Comparison of ENCODE assay signal across 24 cellular contexts in the genomic region with DNA sequence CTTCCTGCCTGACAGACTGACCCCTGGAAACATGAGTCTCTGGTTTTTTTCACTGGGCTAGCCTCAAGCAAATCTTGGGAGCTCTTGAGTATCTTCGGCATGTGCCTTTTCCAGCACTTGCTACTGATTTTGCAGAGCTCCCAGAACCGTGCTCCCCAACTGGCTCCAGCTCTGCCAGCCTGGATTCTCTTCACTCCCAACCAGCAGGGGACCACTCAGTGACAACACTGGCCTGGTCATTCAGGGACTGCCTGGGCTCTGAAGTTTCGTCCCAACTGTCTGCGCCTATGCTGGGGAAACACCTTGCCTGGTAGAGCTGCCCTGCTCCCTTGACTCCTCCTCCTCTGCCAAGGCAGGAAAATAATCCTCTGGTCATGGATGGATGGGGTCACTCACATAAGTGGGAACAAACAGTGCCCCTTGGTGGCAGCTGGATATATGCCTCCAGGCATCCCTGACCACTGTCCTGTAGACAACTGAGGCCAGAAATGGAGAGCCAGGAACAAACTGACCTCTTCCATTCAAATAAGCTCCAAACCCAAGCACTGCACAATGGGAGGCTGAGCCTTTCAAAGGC. TPM values are rescaled to one million over a fixed set of nuclear protein-coding genes. Genes with fewer than 3 reads are reported as not detected.
DNase-seq lines count a peak whose midpoint lies in the region; ATAC-seq and TF ChIP-seq lines count a peak whose summit lies in the region.
"Had no signal": no experiment of that assay in that cellular context is flagged by ENCODE, and none has a peak within 500 bp of the region (broad histone marks: within the 10 kb centered on the region; RNA-seq: fewer than 3 reads in every experiment).

No MANE protein-coding gene starts in this region.

- peaks cover 21% of the 10 kb centered on the region; the same call in 1 of the 2 replicates for H3F3A ChIP-seq in GM23338 (replicated peaks; ENCODE audit: low read depth)

- intact Hi-C loops in dendritic cell treated with granulocyte-macrophage colony-stimulating factor and Interleukin-4, amounts not matched to agents 40 ng/mL and 50 ng/mL, for 4 days (cut with micrococcal nuclease) = no loop called here

- H3K27me3 ChIP-seq in GM23338 (ENCODE audit: insufficient read depth) = no peaks in the 10 kb centered on the region
- H3K27me3 ChIP-seq: BLaER1 had no signal

- no peak overlapping the region for H3K4me3 ChIP-seq in GM23338
- H3K4me3 ChIP-seq: BLaER1, GM12878 had no signal

- peaks cover 9% of the 10 kb centered on the region for H3K79me2 ChIP-seq in GM23338 (replicated peaks; ENCODE audit: insufficient read depth)

- H3K27me3 Mint-ChIP-seq in GM23338 (ENCODE audit: insufficient read depth, low read depth, poor library complexity) = peaks cover 12% of the 10 kb centered on the region
- H3K27me3 Mint-ChIP-seq in dendritic cell treated with granulocyte-macrophage colony-stimulating factor and Interleukin-4, amounts not matched to agents 40 ng/mL and 50 ng/mL, for 4 days = no peaks in the 10 kb centered on the region
- H3K27me3 Mint-ChIP-seq in nephron progenitor cell (ENCODE audit: low read depth, poor library complexity) = peaks cover 8% of the 10 kb centered on the region
- H3K27me3 Mint-ChIP-seq: CD4-positive, alpha-beta T cell had no signal

- no peak overlapping the region for H3K4me2 ChIP-seq in GM23338
- H3K4me2 ChIP-seq: BLaER1 had no signal

- peaks cover 6% of the 10 kb centered on the region for H3K4me1 Mint-ChIP-seq in GM23338
- peaks cover 62% of the 10 kb centered on the region for H3K4me1 Mint-ChIP-seq in dendritic cell treated with granulocyte-macrophage colony-stimulating factor and Interleukin-4, amounts not matched to agents 40 ng/mL and 50 ng/mL, for 4 days (ENCODE audit: low read depth)
- H3K4me1 Mint-ChIP-seq in nephron progenitor cell = peaks cover 14% of the 10 kb centered on the region

- peaks cover 13% of the 10 kb centered on the region for H3K36me3 ChIP-seq in GM23338 (ENCODE audit: insufficient read depth)

- no peak for ATAC-seq in GM23338
- ATAC-seq: GM12878 had no signal

- no peaks in the 10 kb centered on the region for H3K9me3 Mint-ChIP-seq in GM23338
- H3K9me3 Mint-ChIP-seq in dendritic cell treated with granulocyte-macrophage colony-stimulating factor and Interleukin-4, amounts not matched to agents 40 ng/mL and 50 ng/mL, for 4 days = no peaks in the 10 kb centered on the region
- no peaks in the 10 kb centered on the region for H3K9me3 Mint-ChIP-seq in nephron progenitor cell
- H3K9me3 Mint-ChIP-seq: CD4-positive, alpha-beta T cell; H9 had no signal

- H3K4me1 ChIP-seq in GM23338 (ENCODE audit: insufficient read depth) = peaks cover 3% of the 10 kb centered on the region; the same call in 1 of the 2 replicates
- H3K4me1 ChIP-seq: Caco-2 had no signal

- DNase-seq in Caki2 (ENCODE audit: low read depth) (peak; percentile 35), GM23338 (ENCODE audit: low spot score) (no peak), nephron progenitor cell (no peak), GM20000 (ENCODE audit: low spot score) (no peak), hippocampal formation (lab: John Stamatoyannopoulos, UW) (no peak), NCI-H1694 treated with DMSO at 0.1 percent for 48 hours (lab: John Stamatoyannopoulos, UW) (no peak)
- DNase-seq: Caco-2; CD4-positive, alpha-beta T cell; DND-41; H9; KG1; NCI-H1092 treated with DMSO at 0.1 percent for 48 hours; NCI-H146; NCI-H2029 treated with DMSO at 0.1 percent for 48 hours; NCI-H226; NCI-H510A treated with DMSO at 0.1 percent for 48 hours; NCI-H774; NK-92 treated with Interleukin-12 subunit alpha and Interleukin-12 subunit beta, amount 100 ng/mL, for 24 hours; SIG-M5 had no signal

- H4K20me1 ChIP-seq in GM23338 (replicated peaks; ENCODE audit: insufficient read depth) = peaks cover 23% of the 10 kb centered on the region

- H3K4me3 Mint-ChIP-seq in GM23338 (no peak overlapping the region), nephron progenitor cell (no peak overlapping the region)
- H3K4me3 Mint-ChIP-seq in dendritic cell treated with granulocyte-macrophage colony-stimulating factor and Interleukin-4, amounts not matched to agents 40 ng/mL and 50 ng/mL, for 4 days = no peak overlapping the region
- H3K4me3 Mint-ChIP-seq: CD4-positive, alpha-beta T cell had no signal

- H3K27ac ChIP-seq in GM23338 (ENCODE audit: low read depth) = no peak overlapping the region
- H3K27ac ChIP-seq: BLaER1, HL-60 had no signal

- TF ChIP-seq CTCF in GM23338 (conservative IDR thresholded peaks at IDR 0.05; ENCODE audit: low read depth in 2 of 2) = no peak
- no peak for TF ChIP-seq CTCF in nephron progenitor cell (IDR thresholded peaks at IDR 0.05)
- TF ChIP-seq CTCF in GM20000 (IDR thresholded peaks at IDR 0.05; ENCODE audit: extremely low read depth, missing control alignments) = no peak

- H2AFZ ChIP-seq in GM23338 = no peak overlapping the region

- peak overlapping the region; percentile 31; the same call in 1 of the 2 replicates for H3K27ac Mint-ChIP-seq in GM23338
- peak overlapping the region; percentile 15 for H3K27ac Mint-ChIP-seq in dendritic cell treated with granulocyte-macrophage colony-stimulating factor and Interleukin-4, amounts not matched to agents 40 ng/mL and 50 ng/mL, for 4 days
- H3K27ac Mint-ChIP-seq in nephron progenitor cell = peak overlapping the region; percentile 54
- H3K27ac Mint-ChIP-seq: CD4-positive, alpha-beta T cell had no signal

- in situ Hi-C loops in Caki2 (cut with HindIII; ENCODE audit: low pct_unique_long_range_greater_than_20kb, low sequenced_read_pairs) = no loop called here

- peaks cover 62% of the 10 kb centered on the region for H3K36me3 Mint-ChIP-seq in GM23338 (ENCODE audit: low read depth)
- H3K36me3 Mint-ChIP-seq in dendritic cell treated with granulocyte-macrophage colony-stimulating factor and Interleukin-4, amounts not matched to agents 40 ng/mL and 50 ng/mL, for 4 days (ENCODE audit: low read depth) = peaks cover 77% of the 10 kb centered on the region
- H3K36me3 Mint-ChIP-seq in nephron progenitor cell (ENCODE audit: low read depth) = peaks cover 54% of the 10 kb centered on the region

- H3K9me2 ChIP-seq in GM23338 (ENCODE audit: insufficient read depth) = no peaks in the 10 kb centered on the region

TF ChIP-seq in GM23338, 12 proteins besides CTCF, POLR2A, EP300 and RAD21:
- TF ChIP-seq POLR2AphosphoS5 (IDR thresholded peaks at IDR 0.05; ENCODE audit: low read depth) (no peak), ETS1 (IDR thresholded peaks at IDR 0.05) (no peak), STAT1 (IDR thresholded peaks at IDR 0.05; ENCODE audit: unreplicated experiment) (no peak)
- TF ChIP-seq, protein P1, sequence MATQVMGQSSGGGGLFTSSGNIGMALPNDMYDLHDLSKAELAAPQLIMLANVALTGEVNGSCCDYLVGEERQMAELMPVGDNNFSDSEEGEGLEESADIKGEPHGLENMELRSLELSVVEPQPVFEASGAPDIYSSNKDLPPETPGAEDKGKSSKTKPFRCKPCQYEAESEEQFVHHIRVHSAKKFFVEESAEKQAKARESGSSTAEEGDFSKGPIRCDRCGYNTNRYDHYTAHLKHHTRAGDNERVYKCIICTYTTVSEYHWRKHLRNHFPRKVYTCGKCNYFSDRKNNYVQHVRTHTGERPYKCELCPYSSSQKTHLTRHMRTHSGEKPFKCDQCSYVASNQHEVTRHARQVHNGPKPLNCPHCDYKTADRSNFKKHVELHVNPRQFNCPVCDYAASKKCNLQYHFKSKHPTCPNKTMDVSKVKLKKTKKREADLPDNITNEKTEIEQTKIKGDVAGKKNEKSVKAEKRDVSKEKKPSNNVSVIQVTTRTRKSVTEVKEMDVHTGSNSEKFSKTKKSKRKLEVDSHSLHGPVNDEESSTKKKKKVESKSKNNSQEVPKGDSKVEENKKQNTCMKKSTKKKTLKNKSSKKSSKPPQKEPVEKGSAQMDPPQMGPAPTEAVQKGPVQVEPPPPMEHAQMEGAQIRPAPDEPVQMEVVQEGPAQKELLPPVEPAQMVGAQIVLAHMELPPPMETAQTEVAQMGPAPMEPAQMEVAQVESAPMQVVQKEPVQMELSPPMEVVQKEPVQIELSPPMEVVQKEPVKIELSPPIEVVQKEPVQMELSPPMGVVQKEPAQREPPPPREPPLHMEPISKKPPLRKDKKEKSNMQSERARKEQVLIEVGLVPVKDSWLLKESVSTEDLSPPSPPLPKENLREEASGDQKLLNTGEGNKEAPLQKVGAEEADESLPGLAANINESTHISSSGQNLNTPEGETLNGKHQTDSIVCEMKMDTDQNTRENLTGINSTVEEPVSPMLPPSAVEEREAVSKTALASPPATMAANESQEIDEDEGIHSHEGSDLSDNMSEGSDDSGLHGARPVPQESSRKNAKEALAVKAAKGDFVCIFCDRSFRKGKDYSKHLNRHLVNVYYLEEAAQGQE (IDR thresholded peaks at IDR 0.05; ENCODE audit: unreplicated experiment) = no peak

RNA-seq across cellular contexts. Expression of gene POLDIP3, which starts 30.2 kb away (rescaled TPM):
- total RNA-seq in Caki2 (2014; rRNA removed; shearing (Covaris generic); ENCODE audit: low replicate concordance) = 10.9 and 15.7 TPM in 2 replicates
- total RNA-seq in GM23338 (2014; rRNA removed; shearing (Covaris generic)) = 49.0 and 54.3 TPM in 2 replicates
- 34.3 and 38.2 TPM in 2 replicates for polyA plus RNA-seq in GM23338 (2016; fragmentation: Nextera tagmentation; extraction: Ambion mirVana)

RNA-seq across cellular contexts. Expression of gene SERHL2, which starts 30.7 kb away (rescaled TPM):
- total RNA-seq in Caki2 (2014; rRNA removed; shearing (Covaris generic); ENCODE audit: low replicate concordance) = 2.9 TPM in 1 of 2 replicates, not detected in the other
- total RNA-seq in GM23338 (2014; rRNA removed; shearing (Covaris generic)) = 1.5 and 1.7 TPM in 2 replicates
- polyA plus RNA-seq in GM23338 (2016; fragmentation: Nextera tagmentation; extraction: Ambion mirVana) = 2.1 TPM in 2 replicates
- total RNA-seq: HT-29 had no signal

RNA-seq across cellular contexts. Expression of gene ATP5MGL, which starts 55.9 kb away (rescaled TPM):
- total RNA-seq in Caki2 (2014; rRNA removed; shearing (Covaris generic); ENCODE audit: low replicate concordance) = not detected in 2 replicates
- not detected in 2 replicates for total RNA-seq in GM23338 (2014; rRNA removed; shearing (Covaris generic))
- 0.30 and 0.53 TPM in 2 replicates for polyA plus RNA-seq in GM23338 (2016; fragmentation: Nextera tagmentation; extraction: Ambion mirVana)
- total RNA-seq: HT-29 had no signal
